ENCODE assay signal across 14 cellular contexts in the genomic region with DNA sequence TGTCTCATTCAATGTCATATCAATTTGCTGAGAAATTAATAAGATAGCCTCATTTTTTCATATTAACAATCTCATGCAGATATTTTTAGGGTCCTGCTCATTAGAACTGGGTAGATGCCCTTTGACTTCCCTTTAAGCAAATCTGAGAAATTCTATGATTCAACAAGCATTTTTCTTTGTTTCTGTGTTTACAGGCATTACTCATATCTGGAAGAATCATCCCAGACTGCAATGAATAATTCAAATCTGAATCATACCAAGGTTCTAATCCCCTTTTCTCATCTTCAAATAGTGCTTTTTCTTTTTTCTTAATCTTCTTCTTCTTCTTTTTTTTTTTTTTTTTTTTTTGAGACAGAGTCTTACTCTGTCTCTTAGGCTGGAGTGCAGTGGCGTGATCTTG.
DNase-seq lines count a peak whose midpoint lies in the region; ATAC-seq and TF ChIP-seq lines count a peak whose summit lies in the region.
"Had no signal": no experiment of that assay in that cellular context is flagged by ENCODE, and none has a peak within 500 bp of the region (broad histone marks: within the 10 kb centered on the region; RNA-seq: fewer than 3 reads in every experiment).

No MANE protein-coding gene starts in this region.

- H3K4me3 ChIP-seq in GM06990 (replicated peaks; ENCODE audit: low read depth, low read length), result no peak overlapping the region
- no peak overlapping the region for H3K4me3 ChIP-seq in fibroblast of the aortic adventitia (ENCODE audit: low read depth, low read length)
- H3K4me3 ChIP-seq: MG63, pancreas had no signal

- TF ChIP-seq CTCF in GM06990 (IDR thresholded peaks at IDR 0.05; ENCODE audit: insufficient read depth, low read length, poor library complexity, severe bottlenecking) (no peak), fibroblast of the aortic adventitia (IDR thresholded peaks at IDR 0.05; ENCODE audit: insufficient read depth, low read length) (no peak)

- H3K27me3 ChIP-seq in GM06990 (replicated peaks; ENCODE audit: control insufficient read depth, insufficient read depth, low read length), result no peaks in the 10 kb centered on the region
- H3K27me3 ChIP-seq: MG63, pancreas had no signal

- ATAC-seq in SK-N-SH treated with all-trans-retinoic acid at 6 μM for 48 hours, result peak; percentile 75
- ATAC-seq in GM21576 (IDR thresholded peaks at IDR 0.05; ENCODE audit: unreplicated experiment), result no peak
- ATAC-seq in HG02759 (IDR thresholded peaks at IDR 0.05; ENCODE audit: unreplicated experiment), result no peak
- ATAC-seq: pancreas had no signal

- no peaks in the 10 kb centered on the region for H3K36me3 ChIP-seq in GM06990 (ENCODE audit: control insufficient read depth, insufficient read depth, low read length)
- H3K36me3 ChIP-seq: MG63, pancreas had no signal

- DNase-seq in A172 (ENCODE audit: low spot score) (peak; percentile 83), GM06990 (ENCODE audit: extremely low read depth, insufficient read length) (peak; percentile 15), fibroblast of the aortic adventitia (ENCODE audit: low read depth) (peak; percentile 63), superior temporal gyrus (ENCODE audit: extremely low spot score) (no peak)
- DNase-seq in NK-92 treated with Interleukin-12 subunit alpha and Interleukin-12 subunit beta, amount 100 ng/mL, for 24 hours (lab: John Stamatoyannopoulos, UW), result no peak
- DNase-seq: effector CD4-positive, alpha-beta T cell; hippocampal formation; mesendoderm; NCI-H510A; pancreas had no signal

TF ChIP-seq in SK-N-SH treated with all-trans-retinoic acid at 6 μM for 48 hours, 23 proteins besides CTCF, POLR2A, EP300 and RAD21:
- no peak for TF ChIP-seq GLIS3 (CRISPR knock-in tag; IDR thresholded peaks at IDR 0.05)
TF ChIP-seq in SK-N-SH treated with all-trans-retinoic acid at 6 μM for 48 hours: peak in this region for 0.

Comparison
In these comparisons a context has a peak if more than half of its experiments do, and no peak if none do; other contexts are left out.
1. DNase-seq: peak in A172 (single experiment), GM06990 (single experiment) and fibroblast of the aortic adventitia (single experiment); none in superior temporal gyrus (single experiment) and NK-92 treated with Interleukin-12 subunit alpha and Interleukin-12 subunit beta, amount 100 ng/mL, for 24 hours (single experiment).